ENCODE assay signal across 14 cellular contexts in genomic region chr18:7953085-7953958, GRCh38.
DNase-seq lines count a peak whose midpoint lies in the region; ATAC-seq, FAIRE-seq and TF ChIP-seq lines count a peak whose summit lies in the region.
"Had no signal": no experiment of that assay in that cellular context is flagged by ENCODE, and none has a peak within 500 bp of the region (broad histone marks: within the 10 kb centered on the region; RNA-seq: fewer than 3 reads in every experiment).

No MANE protein-coding gene starts in this region.

- H3K9me1 ChIP-seq in IMR-90 (ENCODE audit: insufficient read depth, low read length) = peaks cover 3% of the 10 kb centered on the region; the same call in 1 of the 2 replicates

- no peak overlapping the region for H2AK9ac ChIP-seq in IMR-90 (replicated peaks; ENCODE audit: low read depth, low read length, poor library complexity)

- CTCF ChIA-PET in A549 (lab: Yijun Ruan, JAX) = no interaction called here
- CTCF ChIA-PET in IMR-90 (lab: Yijun Ruan, JAX) = no interaction called here

- H3K27ac ChIP-seq in A549 = peak overlapping the region; percentile 8 to 67; a peak in 5 of 6 replicates
- no peak overlapping the region for H3K27ac ChIP-seq in IMR-90 (ENCODE audit: insufficient read depth, low read length)
- H3K27ac ChIP-seq in coronary artery = no peak overlapping the region
- H3K27ac ChIP-seq: BLaER1, PC-9, thyroid gland had no signal

- H4K91ac ChIP-seq in IMR-90 (ENCODE audit: insufficient read depth, low read depth, low read length) = no peak overlapping the region

- FAIRE-seq in A549 (lab: Jason Lieb, UNC) = no peak
- FAIRE-seq: TTC549 had no signal

- dilution Hi-C loops in IMR-90 (cut with HindIII; ENCODE audit: low sequenced_read_pairs, unreplicated experiment) = no loop called here

- TF ChIP-seq EP300 in A549 (IDR thresholded peaks at IDR 0.05) = no peak

- TF ChIP-seq CTCF in A549 (IDR thresholded peaks at IDR 0.05) = no peak
- no peak for TF ChIP-seq CTCF in IMR-90 (conservative IDR thresholded peaks at IDR 0.05; ENCODE audit: low read depth, low read length)
- no peak for TF ChIP-seq CTCF in coronary artery (IDR thresholded peaks at IDR 0.05)

- H2BK15ac ChIP-seq in IMR-90 (ENCODE audit: low read depth, low read length) = no peak overlapping the region

- in situ Hi-C loops in IMR-90 (cut with MboI; ENCODE audit: low sequenced_read_pairs) = no loop called here

- no peak overlapping the region; the same call in 1 of the 2 replicates for H3K14ac ChIP-seq in IMR-90 (replicated peaks; ENCODE audit: low read depth, low read length)

- H4K20me1 ChIP-seq in IMR-90 (ENCODE audit: insufficient read depth, low read length) = no peaks in the 10 kb centered on the region
- H4K20me1 ChIP-seq: BLaER1 had no signal

- no peak overlapping the region for H3K23ac ChIP-seq in IMR-90 (ENCODE audit: low read depth, low read length)

- DNase-seq in A549 (ENCODE audit: low read depth in 1 of 2, low spot score in 1 of 2) = no peak
- DNase-seq in IMR-90 = no peak
- DNase-seq in COLO829 (ENCODE audit: low spot score) = no peak
- no peak for DNase-seq in NCI-H524 (lab: John Stamatoyannopoulos, UW)
- DNase-seq in coronary artery (ENCODE audit: low spot score) = no peak
- no peak for DNase-seq in NCI-H2227 (lab: John Stamatoyannopoulos, UW; ENCODE audit: unreplicated experiment)
- DNase-seq: NCI-H1436; PC-9; stimulated activated CD4-positive, alpha-beta T cell treated with anti-CD3 and anti-CD28 coated beads, Interleukin-2, amount 100 ng/mL, for 48 hours; thyroid gland had no signal

- WGBS in A549 (ENCODE audit: missing lambda C conversion rate) = 95% methylated on average over 8 of the region's 8 CpGs
- WGBS in IMR-90 (ENCODE audit: extremely low coverage in 2 of 2, insufficient read length in 1 of 2), 2 experiments = no CpG with 5 or more reads among the region's 8 CpGs

- H3K36me3 ChIP-seq in IMR-90 (ENCODE audit: control insufficient read depth, insufficient read depth, low read length) = no peaks in the 10 kb centered on the region
- H3K36me3 ChIP-seq: BLaER1, thyroid gland had no signal

- H3K27me3 ChIP-seq in IMR-90 (ENCODE audit: control insufficient read depth, insufficient read depth, low read length) = no peaks in the 10 kb centered on the region
- H3K27me3 ChIP-seq: BLaER1, thyroid gland had no signal

- no peak overlapping the region for H3K18ac ChIP-seq in IMR-90 (ENCODE audit: low read depth, low read length)

- H2AK5ac ChIP-seq in IMR-90 (ENCODE audit: low read depth, low read length) = peak overlapping the region; percentile 7

- ATAC-seq in A549 (no peak), GM18867 (IDR thresholded peaks at IDR 0.05; ENCODE audit: unreplicated experiment) (peak; percentile 94), HG02610 (IDR thresholded peaks at IDR 0.05; ENCODE audit: unreplicated experiment) (peak; percentile 93), IMR-90 (ENCODE audit: low read depth) (no peak)

- H3K56ac ChIP-seq in IMR-90 (ENCODE audit: extremely low read depth, insufficient read depth, low read length) = no peak overlapping the region

- no peak overlapping the region for H3K9ac ChIP-seq in IMR-90 (ENCODE audit: low read depth, low read length)
- H3K9ac ChIP-seq: BLaER1 had no signal

- H3K4ac ChIP-seq in IMR-90 (ENCODE audit: low read depth, low read length) = no peak overlapping the region

- no peak overlapping the region for H2BK5ac ChIP-seq in IMR-90 (ENCODE audit: low read depth, low read length, poor library complexity, severe bottlenecking)

- POLR2A ChIA-PET in A549 (lab: Yijun Ruan, JAX) = no interaction called here
- POLR2A ChIA-PET in IMR-90 (lab: Charles Lee; ENCODE audit: unreplicated experiment) = no interaction called here

- H3K4me1 ChIP-seq in A549 (peaks cover 74% of the 10 kb centered on the region), IMR-90 (ENCODE audit: control insufficient read depth, insufficient read depth, low read length) (peaks cover 5% of the 10 kb centered on the region)
- H3K4me1 ChIP-seq: BLaER1 had no signal

- no peak overlapping the region for H2BK120ac ChIP-seq in IMR-90 (ENCODE audit: low read depth, low read length)

- no TSS peak for BruUV-seq in IMR-90 (replicated peaks; lab: Mats Ljungman, UMichigan)

- H3K9me3 ChIP-seq in A549 = no peaks in the 10 kb centered on the region
- H3K9me3 ChIP-seq in IMR-90 (ENCODE audit: control insufficient read depth, insufficient read depth, low read length) = no peaks in the 10 kb centered on the region
- H3K9me3 ChIP-seq: BLaER1, thyroid gland had no signal

- H3K4me3 ChIP-seq in A549 = no peak overlapping the region
- H3K4me3 ChIP-seq in IMR-90 (ENCODE audit: insufficient read depth, low read depth, low read length) = no peak overlapping the region
- no peak overlapping the region for H3K4me3 ChIP-seq in coronary artery
- H3K4me3 ChIP-seq: BLaER1, PC-9, thyroid gland had no signal

- 0 out of 4 replicates have a peak overlapping the region, but pooled peaks of 1 of the 2 experiments have one; percentile 17 for H4K8ac ChIP-seq in IMR-90 (ENCODE audit: low read depth in 2 of 2, low read length in 2 of 2)

- no peak overlapping the region for H3K4me2 ChIP-seq in A549
- no peak overlapping the region for H3K4me2 ChIP-seq in IMR-90 (ENCODE audit: low read depth, low read length)
- H3K4me2 ChIP-seq: BLaER1, PC-9 had no signal

- no peak overlapping the region for H2AFZ ChIP-seq in IMR-90 (replicated peaks; ENCODE audit: low read length, poor library complexity)
- H2AFZ ChIP-seq: PC-9 had no signal

- H2BK20ac ChIP-seq in IMR-90 (ENCODE audit: low read depth, low read length) = peak overlapping the region; percentile 15; the same call in 1 of the 2 replicates

- intact Hi-C loops in IMR-90 (cut with micrococcal nuclease) = no loop called here

- no peak for TF ChIP-seq RAD21 in A549 (conservative IDR thresholded peaks at IDR 0.05 in 1 of 2, IDR thresholded peaks at IDR 0.05 in 1 of 2)
- no peak for TF ChIP-seq RAD21 in IMR-90 (IDR thresholded peaks at IDR 0.05; ENCODE audit: low read length)

- peaks cover 5 to 10% of the 10 kb centered on the region in 2 experiments; a peak in 2 of 4 replicates for H3K79me1 ChIP-seq in IMR-90 (ENCODE audit: low read depth in 1 of 2, low read length in 2 of 2)

- no peak overlapping the region for H4K5ac ChIP-seq in IMR-90 (ENCODE audit: low read depth, low read length)

- TF ChIP-seq POLR2A in A549 (IDR thresholded peaks at IDR 0.05; ENCODE audit: low read length) (no peak), IMR-90 (IDR thresholded peaks at IDR 0.05; ENCODE audit: low read depth, low read length) (no peak)

TF ChIP-seq in A549, 52 proteins besides CTCF, POLR2A, EP300 and RAD21 (continues in another document):
- no peak for TF ChIP-seq CEBPB (IDR thresholded peaks at IDR 0.05)
- TF ChIP-seq MAFK (IDR thresholded peaks at IDR 0.05; ENCODE audit: partially characterized antibody) = no peak
- no peak for TF ChIP-seq POLR2AphosphoS2 (conservative IDR thresholded peaks at IDR 0.05; ENCODE audit: low read length)
- TF ChIP-seq TP53 (CRISPR knock-in tag; IDR thresholded peaks at IDR 0.05) = no peak
- no peak for TF ChIP-seq FOXS1 (CRISPR knock-in tag; IDR thresholded peaks at IDR 0.05)
- TF ChIP-seq PBX3 (IDR thresholded peaks at IDR 0.05) = no peak
- no peak for TF ChIP-seq CBX2 (IDR thresholded peaks at IDR 0.05; ENCODE audit: borderline replicate concordance, low read depth)
- TF ChIP-seq CHD4 (IDR thresholded peaks at IDR 0.05; ENCODE audit: borderline replicate concordance) = no peak
- TF ChIP-seq RCOR1 (IDR thresholded peaks at IDR 0.05; ENCODE audit: low read depth, low read length) = no peak

TF ChIP-seq in IMR-90, 13 proteins besides CTCF, POLR2A, EP300 and RAD21:
- TF ChIP-seq BHLHE40 (IDR thresholded peaks at IDR 0.05; ENCODE audit: low read depth, low read length) (no peak), MAZ (IDR thresholded peaks at IDR 0.05; ENCODE audit: borderline replicate concordance, low read depth, low read length) (no peak), MXI1 (IDR thresholded peaks at IDR 0.05; ENCODE audit: borderline replicate concordance, low read depth, low read length) (no peak), FOS (IDR thresholded peaks at IDR 0.05; ENCODE audit: low read depth, low read length) (no peak), USF2 (IDR thresholded peaks at IDR 0.05; ENCODE audit: low read depth, low read length) (no peak), RCOR1 (IDR thresholded peaks at IDR 0.05; ENCODE audit: insufficient replicate concordance, low read length) (no peak)

Comparison
In these comparisons a context has a peak if more than half of its experiments do, and no peak if none do; other contexts are left out.
1. ATAC-seq: peak in GM18867 (single experiment) and HG02610 (single experiment); none in A549 (0 of 2) and IMR-90 (single experiment).
2. H3K27ac ChIP-seq: peak in A549 (2 of 2); none in IMR-90 (single experiment) and coronary artery (0 of 2).